In genomic region chr16:924806-925205, GRCh38 we compare ENCODE assay signal across 22 cellular contexts. TPM values are rescaled to one million over a fixed set of nuclear protein-coding genes. Genes with fewer than 3 reads are reported as not detected.
"Had no signal": no experiment of that assay in that cellular context is flagged by ENCODE, and none has a peak within 500 bp of the region (broad histone marks: within the 10 kb centered on the region; RNA-seq: fewer than 3 reads in every experiment).

No MANE protein-coding gene starts in this region.

- H3K9me3 ChIP-seq: SK-N-SH had no signal

- H3K27ac ChIP-seq: HL-60, KMS-11 had no signal

- H3K4me3 Mint-ChIP-seq: IgD-negative memory B cell had no signal

- H3K27me3 Mint-ChIP-seq: IgD-negative memory B cell had no signal

- H3K27ac Mint-ChIP-seq: IgD-negative memory B cell had no signal

- H3K4me3 ChIP-seq: K562 had no signal

- H3K9ac ChIP-seq: KMS-11, SK-N-SH had no signal

- DNase-seq: Kasumi-1, MM.1S, NCI-H1092 treated with DMSO at 0.1 percent for 48 hours, NCI-H1436, NCI-H187, NCI-H2029, NCI-H2081 treated with DMSO at 0.1 percent for 48 hours, NCI-H2171, NCI-H226, NCI-H446, NCI-H510A, NCI-H524 treated with DMSO at 0.1 percent for 48 hours, NCI-H69, NCI-H774, RPMI8226, SHP77, SK-N-SH had no signal

- ATAC-seq: K562 had no signal

- H3K4me2 ChIP-seq: KMS-11, SK-N-SH had no signal

RNA-seq across cellular contexts. Expression of gene SOX8, which starts 56.8 kb away (rescaled TPM):
- total RNA-seq: M059J had no signal
- polyA plus RNA-seq: SK-N-SH had no signal
